25 cellular contexts compared by ENCODE assay signal in the genomic region with DNA sequence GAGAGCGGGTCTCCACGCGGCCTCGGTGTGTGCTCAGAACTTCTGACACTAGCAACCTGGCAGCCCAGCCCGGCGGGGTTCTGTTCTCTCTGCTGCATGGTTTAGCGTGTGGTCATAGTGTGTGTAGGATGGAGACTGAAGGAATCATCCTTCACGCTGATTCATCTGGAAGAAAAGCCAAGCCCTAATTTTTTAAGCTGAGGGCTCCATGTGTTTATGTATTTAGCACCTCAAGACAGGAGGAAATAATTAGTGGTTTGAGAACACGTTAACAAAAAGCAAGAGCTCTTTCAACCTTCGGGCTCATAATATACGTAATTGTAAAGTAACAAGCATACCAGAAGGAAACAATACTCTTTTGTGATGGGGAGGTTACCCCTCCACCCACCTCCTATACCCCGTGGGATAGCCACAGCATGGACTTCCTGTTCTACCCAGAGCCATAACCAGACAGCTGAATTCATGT.
DNase-seq lines count a peak whose midpoint lies in the region; ATAC-seq lines count a peak whose summit lies in the region.
"Had no signal": no experiment of that assay in that cellular context is flagged by ENCODE, and none has a peak within 500 bp of the region (broad histone marks: within the 10 kb centered on the region; RNA-seq: fewer than 3 reads in every experiment).

No MANE protein-coding gene starts in this region.

- peak; percentile 16 for ATAC-seq in sciatic nerve
- ATAC-seq in GM18867 (IDR thresholded peaks at IDR 0.05; ENCODE audit: unreplicated experiment), result no peak
- ATAC-seq: naive thymus-derived CD4-positive, alpha-beta T cell; SK-N-SH treated with all-trans-retinoic acid at 6 μM for 48 hours had no signal

- in situ Hi-C loops in SK-MEL-5 (cut with HindIII; ENCODE audit: low pct_unique_long_range_greater_than_20kb, low sequenced_read_pairs), result no loop called here

- intact Hi-C loops in sciatic nerve (cut with DNase I), result no loop called here

- DNase-seq in H4 (ENCODE audit: low spot score), result peak; percentile 39
- DNase-seq in SK-MEL-5 (ENCODE audit: low read depth, low spot score), result peak; percentile 82
- DNase-seq in epithelial cell of prostate (ENCODE audit: low read depth, low spot score), result no peak
- DNase-seq in sciatic nerve (ENCODE audit: low spot score), result no peak
- DNase-seq in activated effector memory CD4-positive, alpha-beta T cell treated with Interleukin-2 at 50 U/mL for 16 hours, result no peak
- DNase-seq in GDM1 (lab: John Stamatoyannopoulos, UW), result no peak
- DNase-seq: activated CD4-positive, alpha-beta T cell treated with anti-CD3 and anti-CD28 coated beads for 4 hours; activated CD8-positive, alpha-beta memory T cell treated with anti-CD3 and anti-CD28 coated beads for 24 hours; activated gamma-delta T cell; activated naive CD8-positive, alpha-beta T cell treated with anti-CD3 and anti-CD28 coated beads, Interleukin-2, amount 10 ng/mL, durations not matched to agents 7 days and 5 days; cerebellar nuclear complex; COR-L47; DMS79 treated with DMSO at 0.1 percent for 48 hours; GOT3; left ventricle myocardium inferior; naive thymus-derived CD4-positive, alpha-beta T cell; NCI-H2081; NCI-H2227 treated with DMSO at 0.1 percent for 48 hours; OCI-M1; stimulated activated CD4-positive, alpha-beta T cell treated with anti-CD3 and anti-CD28 coated beads, Interleukin-2, amount 100 ng/mL, for 24 hours; transverse colon had no signal

- peak overlapping the region; percentile 71 for H3K27ac ChIP-seq in epithelial cell of prostate
- H3K27ac ChIP-seq: BLaER1 treated with 17β-estradiol and CSF1 and Interleukin-3, amounts not matched to agents 10 nM and 100 nM; left ventricle myocardium inferior; skin epidermis; transverse colon had no signal

Comparison
In these comparisons a context has a peak if more than half of its experiments do, and no peak if none do; other contexts are left out.
1. DNase-seq: peak in H4 (single experiment) and SK-MEL-5 (single experiment); none in epithelial cell of prostate (single experiment), sciatic nerve (single experiment), activated effector memory CD4-positive, alpha-beta T cell treated with Interleukin-2 at 50 U/mL for 16 hours (single experiment) and GDM1 (single experiment).